19 cellular contexts compared by ENCODE assay signal in genomic region chr9:82495884-82496777, GRCh38.
"Had no signal": no experiment of that assay in that cellular context is flagged by ENCODE, and none has a peak within 500 bp of the region (broad histone marks: within the 10 kb centered on the region; RNA-seq: fewer than 3 reads in every experiment).

No MANE protein-coding gene starts in this region.

- H3K36me3 Mint-ChIP-seq: activated naive CD8-positive, alpha-beta T cell treated with anti-CD3 and anti-CD28 coated beads, Interleukin-2, amount 10 ng/mL, durations not matched to agents 7 days and 5 days had no signal

- H3K36me3 ChIP-seq: esophagus squamous epithelium, neutrophil, tibial nerve, vagina had no signal

- H3K4me3 ChIP-seq: esophagus squamous epithelium, lung, tibial nerve, vagina had no signal

- H3K27ac Mint-ChIP-seq: activated CD4-positive, alpha-beta T cell treated with anti-CD3 and anti-CD28 coated beads, Interleukin-2, amount 10 ng/mL, durations not matched to agents 7 days and 5 days; activated naive CD8-positive, alpha-beta T cell treated with anti-CD3 and anti-CD28 coated beads, Interleukin-2, amount 10 ng/mL, durations not matched to agents 7 days and 5 days; activated T-helper 1 cell treated with anti-CD3 and anti-CD28 coated beads, Interleukin-12 subunit alpha, Interleukin-12 subunit beta, Interleukin-2, Interleukin-4 antibody, amounts not matched to agents 30 ng/mL and 10 ng/mL and 1 ng/mL, durations not matched to agents 14 hours and 24 hours and 36 hours; brain; stimulated activated naive B cell treated with anti-CD40 and anti-IgM and Interleukin-4, amounts not matched to agents 10 μg/mL and 1 μg/mL and 100 μg/mL, for 72 hours had no signal

- H3K9me3 Mint-ChIP-seq: activated CD4-positive, alpha-beta T cell treated with anti-CD3 and anti-CD28 coated beads, Interleukin-2, amount 10 ng/mL, durations not matched to agents 7 days and 5 days; activated naive CD8-positive, alpha-beta T cell treated with anti-CD3 and anti-CD28 coated beads, Interleukin-2, amount 10 ng/mL, durations not matched to agents 7 days and 5 days; activated T-helper 1 cell treated with anti-CD3 and anti-CD28 coated beads, Interleukin-12 subunit alpha, Interleukin-12 subunit beta, Interleukin-2, Interleukin-4 antibody, amounts not matched to agents 30 ng/mL and 10 ng/mL and 1 ng/mL, durations not matched to agents 14 hours and 24 hours and 36 hours had no signal

- H3K4me3 Mint-ChIP-seq: activated CD4-positive, alpha-beta T cell treated with anti-CD3 and anti-CD28 coated beads, Interleukin-2, amount 10 ng/mL, durations not matched to agents 7 days and 5 days; activated naive CD8-positive, alpha-beta T cell treated with anti-CD3 and anti-CD28 coated beads, Interleukin-2, amount 10 ng/mL, durations not matched to agents 7 days and 5 days; activated T-helper 1 cell treated with anti-CD3 and anti-CD28 coated beads, Interleukin-12 subunit alpha, Interleukin-12 subunit beta, Interleukin-2, Interleukin-4 antibody, amounts not matched to agents 30 ng/mL and 10 ng/mL and 1 ng/mL, durations not matched to agents 14 hours and 24 hours and 36 hours; brain; stimulated activated naive B cell treated with anti-CD40 and anti-IgM and Interleukin-4, amounts not matched to agents 10 μg/mL and 1 μg/mL and 100 μg/mL, for 72 hours had no signal

- DNase-seq: activated CD4-positive, alpha-beta T cell treated with anti-CD3 and anti-CD28 coated beads, Interleukin-2, amount 10 ng/mL, durations not matched to agents 7 days and 5 days; activated CD8-positive, alpha-beta memory T cell treated with anti-CD3 and anti-CD28 coated beads for 24 hours; activated naive CD8-positive, alpha-beta T cell treated with anti-CD3 and anti-CD28 coated beads, Interleukin-2, amount 10 ng/mL, durations not matched to agents 7 days and 5 days; effector CD8-positive, alpha-beta T cell; esophagus squamous epithelium; foreskin keratinocyte; glutamatergic neuron; kidney glomerular epithelial cell; retina; stimulated activated CD4-positive, alpha-beta T cell treated with anti-CD3 and anti-CD28 coated beads, Interleukin-15, amount 100 ng/mL, for 24 hours; stimulated activated CD4-positive, alpha-beta T cell treated with anti-CD3 and anti-CD28 coated beads, Interleukin-4, amount 100 ng/mL, for 1 hour; stimulated activated naive B cell treated with anti-CD40 and anti-IgM and Interleukin-4, amounts not matched to agents 10 μg/mL and 1 μg/mL and 100 μg/mL, for 72 hours had no signal

- ATAC-seq: foreskin keratinocyte; stimulated activated naive B cell treated with anti-CD40 and anti-IgM and Interleukin-4, amounts not matched to agents 10 μg/mL and 1 μg/mL and 100 μg/mL, for 72 hours had no signal

- H3K27me3 Mint-ChIP-seq: activated CD4-positive, alpha-beta T cell treated with anti-CD3 and anti-CD28 coated beads, Interleukin-2, amount 10 ng/mL, durations not matched to agents 7 days and 5 days; activated naive CD8-positive, alpha-beta T cell treated with anti-CD3 and anti-CD28 coated beads, Interleukin-2, amount 10 ng/mL, durations not matched to agents 7 days and 5 days had no signal

- H3K9me3 ChIP-seq: esophagus squamous epithelium, neutrophil, tibial nerve, vagina had no signal

- H3K27me3 ChIP-seq: esophagus squamous epithelium, foreskin keratinocyte, neutrophil, tibial nerve, vagina had no signal

- H3K4me1 Mint-ChIP-seq: activated CD4-positive, alpha-beta T cell treated with anti-CD3 and anti-CD28 coated beads, Interleukin-2, amount 10 ng/mL, durations not matched to agents 7 days and 5 days; activated naive CD8-positive, alpha-beta T cell treated with anti-CD3 and anti-CD28 coated beads, Interleukin-2, amount 10 ng/mL, durations not matched to agents 7 days and 5 days; brain had no signal

- H3K27ac ChIP-seq: esophagus squamous epithelium, foreskin keratinocyte, neutrophil, parathyroid adenoma, tibial nerve, vagina had no signal

- H3K4me1 ChIP-seq: esophagus squamous epithelium, foreskin keratinocyte, parathyroid adenoma, tibial nerve, vagina had no signal
